In genomic region chr11:45982656-45983470, GRCh38 we compare ENCODE assay signal across 8 cellular contexts.
DNase-seq lines count a peak whose midpoint lies in the region; ATAC-seq, FAIRE-seq and TF ChIP-seq lines count a peak whose summit lies in the region.

No MANE protein-coding gene starts in this region.

- H3K9ac ChIP-seq in DND-41 (ENCODE audit: low read depth, low read length), result no peak overlapping the region
- no peak overlapping the region for H3K9ac ChIP-seq in kidney (ENCODE audit: low read length in 2 of 2)

- no peak overlapping the region for H3K4me3 Mint-ChIP-seq in mesothelial cell of epicardium
- H3K4me3 Mint-ChIP-seq in T-cell, result no peak overlapping the region
- H3K4me3 Mint-ChIP-seq in natural killer cell, result no peak overlapping the region

- DNase-seq in DND-41, result no peak
- peak; percentile 49 for DNase-seq in NCI-H2227 treated with DMSO at 0.1 percent for 48 hours (lab: John Stamatoyannopoulos, UW)
- DNase-seq in cerebellum (ENCODE audit: low spot score), result peak; percentile 80
- peak; percentile 23 to 44 for DNase-seq in mesothelial cell of epicardium (ENCODE audit: low spot score in 2 of 2, unreplicated experiment in 2 of 2)
- DNase-seq in T-cell, result no peak
- DNase-seq in kidney, result no peak
- no peak for DNase-seq in NCI-H510A treated with DMSO at 0.1 percent for 48 hours (lab: John Stamatoyannopoulos, UW)
- no peak for DNase-seq in natural killer cell

- no peak for TF ChIP-seq CTCF in DND-41 (IDR thresholded peaks at IDR 0.05; ENCODE audit: borderline replicate concordance, extremely low read depth, low read length, poor library complexity, severe bottlenecking)
- TF ChIP-seq CTCF in mesothelial cell of epicardium (IDR thresholded peaks at IDR 0.05; ENCODE audit: unreplicated experiment), result no peak
- no peak for TF ChIP-seq CTCF in kidney (IDR thresholded peaks at IDR 0.05; ENCODE audit: borderline replicate concordance, extremely low read depth, insufficient read depth)
- TF ChIP-seq CTCF in natural killer cell (IDR thresholded peaks at IDR 0.05), result no peak

- peak overlapping the region; percentile 75 for H3K27ac Mint-ChIP-seq in mesothelial cell of epicardium
- peak overlapping the region in 1 of 2 donors; percentile 23 for H3K27ac Mint-ChIP-seq in T-cell
- peak overlapping the region in 1 of 2 donors; percentile 6 for H3K27ac Mint-ChIP-seq in natural killer cell

- H3K27me3 Mint-ChIP-seq in mesothelial cell of epicardium (ENCODE audit: low read depth) (no peaks in the 10 kb centered on the region), T-cell (no peaks in the 10 kb centered on the region), natural killer cell (ENCODE audit: low read depth in 2 of 2) (no peaks in the 10 kb centered on the region)

- 0 out of 2 replicates have a peak overlapping the region, but pooled peaks have one; percentile 17 for H3K27ac ChIP-seq in DND-41 (ENCODE audit: low read length)
- H3K27ac ChIP-seq in kidney (ENCODE audit: low read depth in 2 of 2, low read length in 2 of 2), result no peak overlapping the region

- H3K4me1 Mint-ChIP-seq in mesothelial cell of epicardium, result peaks cover 20% of the 10 kb centered on the region
- peaks cover 24 to 39% (median 34%) of the 10 kb centered on the region in 3 donors for H3K4me1 Mint-ChIP-seq in T-cell
- H3K4me1 Mint-ChIP-seq in natural killer cell, result peaks cover 28 to 51% of the 10 kb centered on the region in 2 donors

- intact Hi-C loops in kidney (cut with DNase I), result no loop called here
- intact Hi-C loops in natural killer cell (cut with micrococcal nuclease), result no loop called here

- peaks cover 5% of the 10 kb centered on the region for H4K20me1 ChIP-seq in DND-41 (ENCODE audit: insufficient read depth, low read length)

- no peak for ATAC-seq in DND-41 (ENCODE audit: insufficient read depth, low read depth)
- no peak for ATAC-seq in T-cell (replicated peaks in 1 of 4)
- ATAC-seq in natural killer cell, result no peak

- no peaks in the 10 kb centered on the region for H3K9me3 Mint-ChIP-seq in mesothelial cell of epicardium
- H3K9me3 Mint-ChIP-seq in T-cell, result no peaks in the 10 kb centered on the region
- no peaks in the 10 kb centered on the region for H3K9me3 Mint-ChIP-seq in natural killer cell

- peaks cover 6% of the 10 kb centered on the region; the same call in 1 of the 2 replicates for H3K79me2 ChIP-seq in DND-41 (ENCODE audit: insufficient read depth, low read length)

- H3K4me3 ChIP-seq in DND-41 (ENCODE audit: low read depth in 1 of 2, low read length in 2 of 2) (no peak overlapping the region), kidney (ENCODE audit: low read length in 2 of 2) (no peak overlapping the region)

- H3K9me3 ChIP-seq in DND-41 (ENCODE audit: insufficient read depth, low read length, severe bottlenecking) (no peaks in the 10 kb centered on the region), kidney (ENCODE audit: control insufficient read depth in 1 of 2, low read length in 2 of 2) (no peaks in the 10 kb centered on the region)

- H3K4me1 ChIP-seq in DND-41 (ENCODE audit: insufficient read depth, low read length), result no peaks in the 10 kb centered on the region
- no peaks in the 10 kb centered on the region for H3K4me1 ChIP-seq in kidney (ENCODE audit: control insufficient read depth in 1 of 2, insufficient read depth in 1 of 2, low read depth in 1 of 2, low read length in 2 of 2)

- H3K36me3 Mint-ChIP-seq in mesothelial cell of epicardium (peaks cover 6% of the 10 kb centered on the region), T-cell (peaks cover 12% of the 10 kb centered on the region), natural killer cell (no peaks in the 10 kb centered on the region)

- H3K4me2 ChIP-seq in DND-41 (ENCODE audit: insufficient read depth, low read length), result no peak overlapping the region

- CTCF ChIA-PET in T-cell (lab: Charles Lee), result interaction anchor here (0.7 to 2.2 kb wide), 3 partner anchors 18 to 205 kb away, joined by 3 to 8 read pairs (median 4); no protein-coding TSS in a partner anchor

- H3K36me3 ChIP-seq in DND-41 (ENCODE audit: insufficient read depth, low read length), result peaks cover 16% of the 10 kb centered on the region
- peaks cover 2 to 5% of the 10 kb centered on the region in 2 donors for H3K36me3 ChIP-seq in kidney (ENCODE audit: control insufficient read depth in 1 of 2, insufficient read depth in 2 of 2, low read length in 2 of 2)

- no peaks in the 10 kb centered on the region for H3K27me3 ChIP-seq in DND-41 (ENCODE audit: insufficient read depth, low read length, poor library complexity)

- FAIRE-seq in kidney (lab: Jason Lieb, UNC), result no peak

- POLR2A ChIA-PET in T-cell (lab: Charles Lee), result interaction anchor here in 1 of 2 donors (0.6 to 1.0 kb wide), 2 partner anchors 11 to 1214 kb away, joined by 4 to 8 read pairs; no protein-coding TSS in a partner anchor

- no peak overlapping the region for H2AFZ ChIP-seq in DND-41 (ENCODE audit: low read depth, low read length)

Comparison
In these comparisons a context has a peak if more than half of its experiments do, and no peak if none do; other contexts are left out.
1. DNase-seq: peak in NCI-H2227 treated with DMSO at 0.1 percent for 48 hours (single experiment), cerebellum (single experiment) and mesothelial cell of epicardium (2 of 2); none in DND-41 (single experiment), T-cell (0 of 34), kidney (single experiment), NCI-H510A treated with DMSO at 0.1 percent for 48 hours (single experiment) and natural killer cell (single experiment).